Comparison of ENCODE assay signal across 8 cellular contexts in the genomic region with DNA sequence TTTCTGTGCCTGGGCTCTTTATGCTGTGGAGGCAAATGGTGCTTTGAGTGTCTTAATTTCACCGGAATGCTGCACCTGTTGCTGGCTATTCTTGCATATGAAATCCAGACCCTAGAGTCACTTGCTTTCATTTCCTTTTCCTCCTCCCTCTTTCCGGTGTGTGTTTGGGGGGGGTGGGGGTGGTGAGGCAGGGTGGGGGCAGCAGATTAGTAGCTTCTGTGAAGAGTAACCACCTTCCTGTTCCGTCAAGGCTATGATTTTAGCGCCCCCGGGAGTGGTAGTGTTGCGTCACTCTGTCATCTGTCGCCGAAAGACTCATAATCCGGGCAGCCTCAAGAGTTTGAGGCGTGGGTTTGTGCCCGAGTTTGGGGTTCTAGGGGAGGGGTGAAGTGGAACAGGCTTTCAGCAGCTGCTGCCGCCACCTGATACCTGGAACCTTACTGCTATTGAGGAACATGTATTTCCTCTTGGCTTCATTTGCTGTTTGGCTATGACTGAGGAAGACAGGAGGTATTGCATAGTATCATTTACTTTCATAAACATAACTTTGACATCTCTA. TPM values are rescaled to one million over a fixed set of nuclear protein-coding genes. Genes with fewer than 3 reads are reported as not detected.
DNase-seq lines count a peak whose midpoint lies in the region; ATAC-seq and TF ChIP-seq lines count a peak whose summit lies in the region.

No MANE protein-coding gene starts in this region.

- no peaks in the 10 kb centered on the region for H3K9me3 Mint-ChIP-seq in T-cell
- no peaks in the 10 kb centered on the region for H3K9me3 Mint-ChIP-seq in endodermal cell

- WGBS in endodermal cell (ENCODE audit: insufficient coverage in 1 of 2, insufficient read length in 1 of 2), 2 experiments = 95 to 98% methylated on average over 6 to 11 of the region's 12 CpGs

- POLR2A ChIA-PET in T-cell (lab: Charles Lee) = interaction anchor here in 1 of 2 donors (0.6 kb wide), 1 partner anchor 48 kb away, joined by 3 read pairs; no protein-coding TSS in a partner anchor

- H3K4me3 ChIP-seq in coronary artery (peak overlapping the region; percentile 31), endodermal cell (ENCODE audit: low read length) (no peak overlapping the region)

- TF ChIP-seq CTCF in coronary artery (IDR thresholded peaks at IDR 0.05) = no peak
- no peak for TF ChIP-seq CTCF in endodermal cell (conservative IDR thresholded peaks at IDR 0.05)

- no peaks in the 10 kb centered on the region for H3K36me3 ChIP-seq in endodermal cell (ENCODE audit: control insufficient read depth, insufficient read depth, low read length)

- H3K9me3 ChIP-seq in endodermal cell (ENCODE audit: control insufficient read depth, low read length) = no peaks in the 10 kb centered on the region

- peak overlapping the region; percentile 90 to 92 for H3K27ac Mint-ChIP-seq in T-cell
- no peak overlapping the region for H3K27ac Mint-ChIP-seq in endodermal cell

- H3K27me3 ChIP-seq in endodermal cell (ENCODE audit: control insufficient read depth, insufficient read depth, low read length, poor library complexity, severe bottlenecking) = no peaks in the 10 kb centered on the region

- peak; percentile 69 for ATAC-seq in GM19023 (IDR thresholded peaks at IDR 0.05; ENCODE audit: unreplicated experiment)
- ATAC-seq in HG03039 (IDR thresholded peaks at IDR 0.05; ENCODE audit: unreplicated experiment) = peak; percentile 33
- peak; percentile 79 to 95 (median 82) for ATAC-seq in T-cell (replicated peaks in 1 of 4)

- peaks cover 16% of the 10 kb centered on the region for H3K4me1 ChIP-seq in endodermal cell (ENCODE audit: control insufficient read depth, insufficient read depth, low read length)

- DNase-seq in T-cell = peak; percentile 46 to 89 (median 80)
- no peak for DNase-seq in coronary artery (ENCODE audit: low spot score)
- DNase-seq in stimulated activated CD8-positive, alpha-beta memory T cell treated with anti-CD3 and anti-CD28 coated beads, Interleukin-12 subunit alpha, Interleukin-12 subunit beta, amount 100 ng/mL, for 4 hours (ENCODE audit: low read depth) = peak; percentile 65
- no peak for DNase-seq in SHP77 (lab: John Stamatoyannopoulos, UW)
- DNase-seq in endodermal cell = no peak
- DNase-seq in 8988T = no peak

- H3K27me3 Mint-ChIP-seq in T-cell = no peaks in the 10 kb centered on the region
- H3K27me3 Mint-ChIP-seq in endodermal cell (ENCODE audit: insufficient read depth) = no peaks in the 10 kb centered on the region

- H3K27ac ChIP-seq in coronary artery (no peak overlapping the region), endodermal cell (ENCODE audit: low read depth, low read length) (no peak overlapping the region)

- no peak overlapping the region for H3K9ac ChIP-seq in endodermal cell (ENCODE audit: extremely low read depth, low read length, poor library complexity, severe bottlenecking)

- H3K4me1 Mint-ChIP-seq in T-cell = peaks cover 55 to 68% (median 64%) of the 10 kb centered on the region in 3 donors
- peaks cover 31% of the 10 kb centered on the region for H3K4me1 Mint-ChIP-seq in endodermal cell

- CTCF ChIA-PET in T-cell (lab: Charles Lee) = interaction anchor here in 1 of 2 donors (0.6 to 0.7 kb wide), 2 partner anchors 9 to 30 kb away, joined by 4 read pairs; no protein-coding TSS in a partner anchor

- peak overlapping the region; percentile 77 to 80 (median 78) for H3K4me3 Mint-ChIP-seq in T-cell
- H3K4me3 Mint-ChIP-seq in endodermal cell = no peak overlapping the region

- no peaks in the 10 kb centered on the region for H3K36me3 Mint-ChIP-seq in T-cell
- H3K36me3 Mint-ChIP-seq in endodermal cell (ENCODE audit: low read depth) = no peaks in the 10 kb centered on the region

RNA-seq across cellular contexts. Expression of gene UTRN, which starts 49.1 kb away (rescaled TPM):
- total RNA-seq in T-cell (100 to 1,000 TPM; 130 to 247 (median 164) TPM), endodermal cell (10 to 100 TPM; 67.7 to 79.7 TPM)
- polyA plus RNA-seq in endodermal cell (2013, experiment 1 of 2) = 40.1 TPM
- polyA plus RNA-seq in endodermal cell (2013, experiment 2 of 2) = 44.5 TPM

Comparison
In these comparisons a context has a peak if more than half of its experiments do, and no peak if none do; other contexts are left out.
1. DNase-seq: peak in T-cell (34 of 34) and stimulated activated CD8-positive, alpha-beta memory T cell treated with anti-CD3 and anti-CD28 coated beads, Interleukin-12 subunit alpha, Interleukin-12 subunit beta, amount 100 ng/mL, for 4 hours (single experiment); none in coronary artery (single experiment), SHP77 (0 of 2), endodermal cell (single experiment) and 8988T (single experiment).
2. Peak in every context shown above with its lines, with median percentiles within 50 percentile points of each other: ATAC-seq.